In the genomic region with DNA sequence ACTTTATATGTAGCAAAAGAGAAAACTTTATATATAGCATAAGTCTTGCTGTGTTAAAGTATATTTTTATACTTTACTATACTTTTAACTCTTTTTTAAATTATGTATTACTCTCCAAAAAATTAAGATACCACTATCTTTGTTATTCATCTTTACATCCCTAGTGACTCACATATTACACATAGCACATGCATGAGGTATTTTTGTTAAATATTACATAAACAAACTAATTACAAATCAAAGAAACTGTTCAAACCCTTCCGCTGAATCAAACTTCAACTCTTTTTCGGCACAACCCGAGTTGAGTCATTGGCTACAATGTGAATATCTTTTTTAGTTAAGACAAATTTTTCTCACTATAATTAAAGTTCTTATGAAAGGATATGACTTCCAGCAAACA, we compare ENCODE assay signal across 28 cellular contexts. TPM values are rescaled to one million over a fixed set of nuclear protein-coding genes. Genes with fewer than 3 reads are reported as not detected.
DNase-seq lines count a peak whose midpoint lies in the region; ATAC-seq and FAIRE-seq lines count a peak whose summit lies in the region.
"Had no signal": no experiment of that assay in that cellular context is flagged by ENCODE, and none has a peak within 500 bp of the region (broad histone marks: within the 10 kb centered on the region; RNA-seq: fewer than 3 reads in every experiment).

No MANE protein-coding gene starts in this region.

- H3K4me3 Mint-ChIP-seq in activated naive CD4-positive, alpha-beta T cell treated with anti-CD3 and anti-CD28 coated beads for 36 hours: no peak overlapping the region
- H3K4me3 Mint-ChIP-seq: activated CD4-positive, alpha-beta T cell treated with anti-CD3 and anti-CD28 coated beads, Interleukin-2, amount 10 ng/mL, durations not matched to agents 24 days and 14 days; activated T-cell treated with anti-CD3 and anti-CD28 coated beads, Interleukin-2, amount 50 U/mL, for 24 hours; CD4-positive, alpha-beta T cell; naive B cell; stimulated activated naive CD8-positive, alpha-beta T cell treated with anti-CD3 and anti-CD28 coated beads, Interleukin-15, amount 100 ng/mL, for 72 hours had no signal

- no peaks in the 10 kb centered on the region for H3K9me3 ChIP-seq in Karpas-422 (ENCODE audit: low read length)
- H3K9me3 ChIP-seq: heart right ventricle, right lobe of liver, thoracic aorta, uterus had no signal

- H3K9ac ChIP-seq in Karpas-422 (ENCODE audit: low read length): no peak overlapping the region

- H3K4me1 ChIP-seq in Karpas-422 (ENCODE audit: low read length): peaks cover 9% of the 10 kb centered on the region; the same call in 1 of the 2 replicates
- H3K4me1 ChIP-seq: heart right ventricle, uterus had no signal

- H2AFZ ChIP-seq in Karpas-422 (ENCODE audit: low read length): no peak overlapping the region

- peaks cover 56% of the 10 kb centered on the region; the same call in 1 of the 2 replicates for H3K36me3 ChIP-seq in Karpas-422 (ENCODE audit: insufficient read depth, low read length)
- H3K36me3 ChIP-seq: uterus had no signal

- no peaks in the 10 kb centered on the region for H3K9me3 Mint-ChIP-seq in activated naive CD4-positive, alpha-beta T cell treated with anti-CD3 and anti-CD28 coated beads for 36 hours
- H3K9me3 Mint-ChIP-seq: CD4-positive, alpha-beta T cell; naive B cell; stimulated activated naive CD8-positive, alpha-beta T cell treated with anti-CD3 and anti-CD28 coated beads, Interleukin-15, amount 100 ng/mL, for 72 hours had no signal

- peak; percentile 79 for FAIRE-seq in RCC 7860 (lab: Jason Lieb, UNC)
- FAIRE-seq: GM18507, GM19239 had no signal

- H3K27me3 ChIP-seq in Karpas-422 (ENCODE audit: low read length): no peaks in the 10 kb centered on the region
- H3K27me3 ChIP-seq: dorsolateral prefrontal cortex, heart right ventricle, right lobe of liver, uterus had no signal

- H3K4me2 ChIP-seq in Karpas-422 (ENCODE audit: low read depth, low read length, poor library complexity, severe bottlenecking): no peak overlapping the region

- CTCF ChIA-PET in activated naive CD4-positive, alpha-beta T cell treated with anti-CD3 and anti-CD28 coated beads for 36 hours (lab: Charles Lee): no interaction called here

- H3K4me3 ChIP-seq in Karpas-422 (ENCODE audit: low read length): no peak overlapping the region
- H3K4me3 ChIP-seq: dorsolateral prefrontal cortex, heart right ventricle, right lobe of liver, thoracic aorta, uterus had no signal

- H3K79me2 ChIP-seq in Karpas-422 (ENCODE audit: low read length): peaks cover 18% of the 10 kb centered on the region

- intact Hi-C loops in activated naive CD4-positive, alpha-beta T cell treated with anti-CD3 and anti-CD28 coated beads for 36 hours (cut with micrococcal nuclease): no loop called here

- H3K4me1 Mint-ChIP-seq in activated naive CD4-positive, alpha-beta T cell treated with anti-CD3 and anti-CD28 coated beads for 36 hours (ENCODE audit: low read depth): no peaks in the 10 kb centered on the region
- H3K4me1 Mint-ChIP-seq: activated CD4-positive, alpha-beta T cell treated with anti-CD3 and anti-CD28 coated beads, Interleukin-2, amount 10 ng/mL, durations not matched to agents 24 days and 14 days; naive B cell; stimulated activated naive CD8-positive, alpha-beta T cell treated with anti-CD3 and anti-CD28 coated beads, Interleukin-15, amount 100 ng/mL, for 72 hours had no signal

- no peaks in the 10 kb centered on the region for H4K20me1 ChIP-seq in Karpas-422 (ENCODE audit: insufficient read depth, low read depth, low read length)

- no peak overlapping the region for H3K27ac Mint-ChIP-seq in activated naive CD4-positive, alpha-beta T cell treated with anti-CD3 and anti-CD28 coated beads for 36 hours
- H3K27ac Mint-ChIP-seq: activated CD4-positive, alpha-beta T cell treated with anti-CD3 and anti-CD28 coated beads, Interleukin-2, amount 10 ng/mL, durations not matched to agents 24 days and 14 days; activated T-cell treated with anti-CD3 and anti-CD28 coated beads, Interleukin-2, amount 50 U/mL, for 24 hours; CD4-positive, alpha-beta T cell; naive B cell; progenitor cell of endocrine pancreas had no signal

- H3K9me2 ChIP-seq in Karpas-422 (replicated peaks; ENCODE audit: insufficient read depth, low read length): no peaks in the 10 kb centered on the region

- no peaks in the 10 kb centered on the region for H3K27me3 Mint-ChIP-seq in activated naive CD4-positive, alpha-beta T cell treated with anti-CD3 and anti-CD28 coated beads for 36 hours (ENCODE audit: low read depth)
- H3K27me3 Mint-ChIP-seq: activated CD4-positive, alpha-beta T cell treated with anti-CD3 and anti-CD28 coated beads, Interleukin-2, amount 10 ng/mL, durations not matched to agents 24 days and 14 days; activated T-cell treated with anti-CD3 and anti-CD28 coated beads, Interleukin-2, amount 50 U/mL, for 24 hours; CD4-positive, alpha-beta T cell; naive B cell; progenitor cell of endocrine pancreas; stimulated activated naive CD8-positive, alpha-beta T cell treated with anti-CD3 and anti-CD28 coated beads, Interleukin-15, amount 100 ng/mL, for 72 hours had no signal

- H3K36me3 Mint-ChIP-seq in activated naive CD4-positive, alpha-beta T cell treated with anti-CD3 and anti-CD28 coated beads for 36 hours (ENCODE audit: low read depth): peaks cover 13% of the 10 kb centered on the region

- DNase-seq in ELR (ENCODE audit: low read depth) (peak; percentile 80), RCC 7860 (ENCODE audit: low spot score) (no peak), dermis blood vessel endothelial cell (peak; percentile 37), iris pigment epithelial cell (ENCODE audit: low read depth) (peak; percentile 51), Karpas-422 (no peak)
- DNase-seq in activated naive CD4-positive, alpha-beta T cell treated with anti-CD3 and anti-CD28 coated beads for 36 hours: no peak
- DNase-seq: activated CD4-positive, alpha-beta T cell treated with anti-CD3 and anti-CD28 coated beads, Interleukin-2, amount 10 ng/mL, durations not matched to agents 24 days and 14 days; activated gamma-delta T cell treated with Interleukin-2 at 50 U/mL for 16 hours; activated T-cell treated with anti-CD3 and anti-CD28 coated beads, Interleukin-2, amount 50 U/mL, for 24 hours; CD4-positive, alpha-beta T cell; DMS79 treated with DMSO at 0.1 percent for 48 hours; dorsolateral prefrontal cortex; heart right ventricle; kidney glomerular epithelial cell; midbrain; naive B cell; NCI-H146; NCI-H2107; right lobe of liver; stimulated activated naive CD8-positive, alpha-beta T cell treated with anti-CD3 and anti-CD28 coated beads, Interleukin-15, amount 100 ng/mL, for 72 hours; uterus had no signal

- ATAC-seq in GM19452 (IDR thresholded peaks at IDR 0.05; ENCODE audit: unreplicated experiment) (no peak), GM18868 (IDR thresholded peaks at IDR 0.05; ENCODE audit: unreplicated experiment) (no peak)
- ATAC-seq: heart right ventricle; Panc1; right lobe of liver; stimulated activated naive CD8-positive, alpha-beta T cell treated with anti-CD3 and anti-CD28 coated beads, Interleukin-15, amount 100 ng/mL, for 72 hours had no signal

- no peak overlapping the region for H3K27ac ChIP-seq in Karpas-422 (ENCODE audit: low read length)
- H3K27ac ChIP-seq: dorsolateral prefrontal cortex, heart right ventricle, right lobe of liver, thoracic aorta, uterus had no signal

RNA-seq across cellular contexts. Expression of gene NADK2, which starts 32.1 kb away (rescaled TPM):
- total RNA-seq in dermis blood vessel endothelial cell: 16.3 and 22.5 TPM in 2 replicates
- 10 to 100 TPM; 19.9 to 20.0 TPM for total RNA-seq in activated naive CD4-positive, alpha-beta T cell treated with anti-CD3 and anti-CD28 coated beads for 36 hours
- 33.2 and 36.9 TPM in 2 replicates for total RNA-seq in Karpas-422 (2014; rRNA removed; shearing (Covaris generic); ENCODE audit: low replicate concordance)

RNA-seq across cellular contexts. Expression of gene SKP2, which starts 57.8 kb away (rescaled TPM):
- total RNA-seq in dermis blood vessel endothelial cell: 32.3 and 51.9 TPM in 2 replicates
- 10 to 100 TPM; 44.4 to 48.1 TPM for total RNA-seq in activated naive CD4-positive, alpha-beta T cell treated with anti-CD3 and anti-CD28 coated beads for 36 hours
- total RNA-seq in Karpas-422 (2014; rRNA removed; shearing (Covaris generic); ENCODE audit: low replicate concordance): 32.9 and 36.0 TPM in 2 replicates

RNA-seq across cellular contexts. Expression of gene LMBRD2, which starts 58.0 kb away (rescaled TPM):
- total RNA-seq in dermis blood vessel endothelial cell: 8.8 and 13.1 TPM in 2 replicates
- 1 to 10 TPM; 7.6 to 8.0 TPM for total RNA-seq in activated naive CD4-positive, alpha-beta T cell treated with anti-CD3 and anti-CD28 coated beads for 36 hours
- total RNA-seq in Karpas-422 (2014; rRNA removed; shearing (Covaris generic); ENCODE audit: low replicate concordance): 27.8 and 41.2 TPM in 2 replicates

Comparison
In these comparisons a context has a peak if more than half of its experiments do, and no peak if none do; other contexts are left out.
1. DNase-seq: peak in ELR (single experiment), dermis blood vessel endothelial cell (single experiment) and iris pigment epithelial cell (single experiment); none in RCC 7860 (single experiment), activated naive CD4-positive, alpha-beta T cell treated with anti-CD3 and anti-CD28 coated beads for 36 hours (single experiment) and Karpas-422 (single experiment).